Comparison of ENCODE assay signal across 11 cellular contexts in the genomic region with DNA sequence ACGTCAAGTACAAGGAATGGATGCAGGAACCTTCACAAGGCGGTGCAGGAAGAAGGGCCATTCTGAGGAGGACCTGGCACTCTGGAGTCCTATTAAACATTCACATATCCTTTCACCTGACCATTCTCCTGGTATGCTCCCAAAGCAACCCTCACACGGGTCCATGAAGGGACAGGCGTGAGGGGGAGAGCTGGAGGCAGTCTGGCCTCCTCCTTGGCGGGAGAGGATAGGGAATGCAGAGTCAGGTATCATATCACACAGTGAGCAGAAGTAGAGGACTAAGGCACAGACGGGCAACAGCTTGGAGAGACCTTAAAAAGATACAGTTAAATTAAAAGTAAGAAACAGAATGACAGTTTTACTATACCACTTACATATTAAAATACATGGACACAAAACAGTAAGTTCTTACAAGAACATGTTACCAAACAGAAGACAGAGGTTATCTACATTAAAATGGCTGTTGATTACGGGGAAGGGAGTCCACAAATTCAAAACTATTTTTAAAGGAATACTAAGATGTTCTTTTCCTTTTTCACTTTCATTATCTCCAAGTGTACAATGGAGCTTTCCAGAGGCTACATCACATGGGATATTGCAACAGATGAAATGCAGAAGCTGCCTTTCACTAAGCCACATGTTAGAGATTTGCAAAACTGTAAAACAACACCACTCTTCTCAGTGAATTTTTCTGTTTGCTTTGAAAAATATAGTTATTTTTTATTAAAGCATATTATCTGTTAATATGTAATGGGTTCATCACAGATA. TPM values are rescaled to one million over a fixed set of nuclear protein-coding genes. Genes with fewer than 3 reads are reported as not detected.
A peak's percentile ranks its signal among the peaks of the same experiment; 100 is the strongest.
DNase-seq lines count a peak whose midpoint lies in the region; ATAC-seq and TF ChIP-seq lines count a peak whose summit lies in the region.
"Had no signal": no experiment of that assay in that cellular context is flagged by ENCODE, and none has a peak within 500 bp of the region (broad histone marks: within the 10 kb centered on the region; RNA-seq: fewer than 3 reads in every experiment).

No MANE protein-coding gene starts in this region.

- peak overlapping the region; percentile 35 for H3K4me3 Mint-ChIP-seq in osteocyte (ENCODE audit: unreplicated experiment)

- H3K27ac ChIP-seq in Karpas-422 (ENCODE audit: low read length), result no peak overlapping the region
- H3K27ac ChIP-seq: epithelial cell of prostate had no signal

- no peak for ATAC-seq in GM19351 (IDR thresholded peaks at IDR 0.05; ENCODE audit: unreplicated experiment)
- no peak for ATAC-seq in GM18858 (IDR thresholded peaks at IDR 0.05; ENCODE audit: unreplicated experiment)

- H3K36me3 ChIP-seq in Karpas-422 (ENCODE audit: insufficient read depth, low read length), result peaks cover 64% of the 10 kb centered on the region; the same call in 1 of the 2 replicates

- no peaks in the 10 kb centered on the region for H3K9me2 ChIP-seq in Karpas-422 (replicated peaks; ENCODE audit: insufficient read depth, low read length)

- no peaks in the 10 kb centered on the region for H3K9me3 ChIP-seq in Karpas-422 (ENCODE audit: low read length)

- no peaks in the 10 kb centered on the region for H3K27me3 ChIP-seq in Karpas-422 (ENCODE audit: low read length)

- TF ChIP-seq CTCF in fibroblast of the aortic adventitia (IDR thresholded peaks at IDR 0.05; ENCODE audit: insufficient read depth, low read length) (no peak), osteocyte (IDR thresholded peaks at IDR 0.05) (no peak)

- DNase-seq in CD1c-positive myeloid dendritic cell (ENCODE audit: extremely low spot score) (peak; percentile 70), MV-4-11 (lab: John Stamatoyannopoulos, UW) (peak; percentile 72), fibroblast of the aortic adventitia (ENCODE audit: low read depth) (peak; percentile 86), osteocyte (ENCODE audit: extremely low spot score, unreplicated experiment) (no peak), Karpas-422 (no peak)
- DNase-seq in stimulated activated CD4-positive, alpha-beta T cell treated with anti-CD3 and anti-CD28 coated beads, Interleukin-4, amount 100 ng/mL, for 4 hours, result no peak
- DNase-seq: DMS79 treated with DMSO at 0.1 percent for 48 hours, NCI-H524 had no signal

- peaks cover 24% of the 10 kb centered on the region for H3K4me1 Mint-ChIP-seq in osteocyte (ENCODE audit: unreplicated experiment)

- no peak overlapping the region for H2AFZ ChIP-seq in Karpas-422 (ENCODE audit: low read length)

- H3K4me1 ChIP-seq in Karpas-422 (ENCODE audit: low read length), result no peaks in the 10 kb centered on the region

- H3K9ac ChIP-seq in Karpas-422 (ENCODE audit: low read length), result no peak overlapping the region

- H3K27me3 Mint-ChIP-seq in osteocyte (ENCODE audit: unreplicated experiment), result no peaks in the 10 kb centered on the region

- H3K9me3 Mint-ChIP-seq in osteocyte (ENCODE audit: unreplicated experiment), result no peaks in the 10 kb centered on the region

- peak overlapping the region; percentile 80 for H3K27ac Mint-ChIP-seq in osteocyte (ENCODE audit: unreplicated experiment)

- H3K4me2 ChIP-seq in Karpas-422 (ENCODE audit: low read depth, low read length, poor library complexity, severe bottlenecking), result no peak overlapping the region

- peaks cover 5% of the 10 kb centered on the region; the same call in 1 of the 2 replicates for H4K20me1 ChIP-seq in Karpas-422 (ENCODE audit: insufficient read depth, low read depth, low read length)

- peaks cover 22% of the 10 kb centered on the region for H3K36me3 Mint-ChIP-seq in osteocyte (ENCODE audit: unreplicated experiment)

- H3K4me3 ChIP-seq in fibroblast of the aortic adventitia (ENCODE audit: low read depth, low read length), result peak overlapping the region; percentile 34
- H3K4me3 ChIP-seq in Karpas-422 (ENCODE audit: low read length), result no peak overlapping the region

- peaks cover 89% of the 10 kb centered on the region for H3K79me2 ChIP-seq in Karpas-422 (ENCODE audit: low read length)

RNA-seq across cellular contexts. Expression of a gene that starts 53.8 kb away (rescaled TPM):
- total RNA-seq in fibroblast of the aortic adventitia (ENCODE audit: low replicate concordance) (112 and 183 TPM in 2 replicates), osteocyte (128 and 138 TPM in 2 replicates)
- 136 and 158 TPM in 2 replicates for total RNA-seq in Karpas-422 (2014; rRNA removed; shearing (Covaris generic); ENCODE audit: low replicate concordance)

Comparison
In these comparisons a context has a peak if more than half of its experiments do, and no peak if none do; other contexts are left out.
1. DNase-seq: peak in CD1c-positive myeloid dendritic cell (single experiment), MV-4-11 (single experiment) and fibroblast of the aortic adventitia (single experiment); none in osteocyte (single experiment), Karpas-422 (single experiment) and stimulated activated CD4-positive, alpha-beta T cell treated with anti-CD3 and anti-CD28 coated beads, Interleukin-4, amount 100 ng/mL, for 4 hours (0 of 2).